In genomic region chr22:39995346-39996252, GRCh38 we compare ENCODE assay signal across 11 cellular contexts. TPM values are rescaled to one million over a fixed set of nuclear protein-coding genes. Genes with fewer than 3 reads are reported as not detected.
DNase-seq lines count a peak whose midpoint lies in the region; ATAC-seq, FAIRE-seq and TF ChIP-seq lines count a peak whose summit lies in the region.
"Had no signal": no experiment of that assay in that cellular context is flagged by ENCODE, and none has a peak within 500 bp of the region (broad histone marks: within the 10 kb centered on the region; RNA-seq: fewer than 3 reads in every experiment).

No MANE protein-coding gene starts in this region.

- no peaks in the 10 kb centered on the region for H3K36me3 ChIP-seq in ES-I3 (ENCODE audit: insufficient read depth, low read length)
- peaks cover 0 to 10% (median 0%) of the 10 kb centered on the region in 3 donors for H3K36me3 ChIP-seq in esophagus squamous epithelium
- no peaks in the 10 kb centered on the region for H3K36me3 ChIP-seq in pancreas

- H3K27ac ChIP-seq in RWPE1 (peak overlapping the region; percentile 16; the same call in 1 of the 2 replicates), esophagus squamous epithelium (peak overlapping the region; percentile 84 to 95 (median 94)), pancreas (peak overlapping the region; percentile 66 to 85 (median 76))

- no peak for TF ChIP-seq POLR2A in esophagus squamous epithelium (IDR thresholded peaks at IDR 0.05)

- peak overlapping the region; percentile 55 for H3K9ac ChIP-seq in ES-I3 (ENCODE audit: low read depth, low read length)

- WGBS in esophagus squamous epithelium, 2 donors = 19 to 47% methylated on average over 6 to 8 of the region's 40 CpGs
- 16 to 20% methylated on average over 40 of the region's 40 CpGs for WGBS in pancreas, 2 donors

- TF ChIP-seq CTCF in RWPE1 (conservative IDR thresholded peaks at IDR 0.05; ENCODE audit: low read depth) = no peak
- no peak for TF ChIP-seq CTCF in esophagus squamous epithelium (IDR thresholded peaks at IDR 0.05)
- no peak for TF ChIP-seq CTCF in pancreas (IDR thresholded peaks at IDR 0.05)

- POLR2A ChIA-PET in RWPE1 (lab: Yijun Ruan, JAX; ENCODE audit: low non-redundant PET) = no interaction called here

- intact Hi-C loops in esophagus squamous epithelium (cut with DNase I) (no loop called here), pancreas (cut with DNase I) (no loop called here)

- H3K9me3 ChIP-seq in ES-I3 (ENCODE audit: control insufficient read depth, insufficient read depth, low read length) (no peaks in the 10 kb centered on the region), esophagus squamous epithelium (no peaks in the 10 kb centered on the region), pancreas (no peaks in the 10 kb centered on the region)

- H3K4me1 ChIP-seq in ES-I3 (ENCODE audit: insufficient read depth, low read length) = peaks cover 39% of the 10 kb centered on the region
- peaks cover 15 to 68% (median 37%) of the 10 kb centered on the region in 3 donors for H3K4me1 ChIP-seq in esophagus squamous epithelium
- H3K4me1 ChIP-seq in pancreas = peaks cover 30 to 46% (median 43%) of the 10 kb centered on the region in 3 donors

- CTCF ChIA-PET in RWPE1 (lab: Yijun Ruan, JAX) = interaction anchor here (0.6 kb wide), 2 partner anchors 29 to 36 kb away, joined by 3 to 4 read pairs; no protein-coding TSS in a partner anchor

- ATAC-seq in pancreas = peak; percentile 41 to 48 (median 46)
- ATAC-seq in GM19467 (IDR thresholded peaks at IDR 0.05; ENCODE audit: unreplicated experiment) = no peak

- FAIRE-seq in pancreas (lab: Jason Lieb, UNC) = no peak

- peak overlapping the region; percentile 56 to 73 (median 72) for H3K4me3 ChIP-seq in esophagus squamous epithelium
- H3K4me3 ChIP-seq in pancreas = peak overlapping the region; percentile 55 to 72 (median 63)

- peaks cover 0 to 40% (median 0%) of the 10 kb centered on the region in 4 donors for H3K27me3 ChIP-seq in esophagus squamous epithelium
- no peaks in the 10 kb centered on the region for H3K27me3 ChIP-seq in pancreas

- DNase-seq in RWPE1 (ENCODE audit: low spot score) (no peak), esophagus squamous epithelium (lab: John Stamatoyannopoulos, UW) (no peak), pancreas (peak in 5 of 6 donors; percentile 34 to 82 (median 47)), superior temporal gyrus (ENCODE audit: extremely low spot score) (no peak), NCI-H2196 treated with DMSO at 0.1 percent for 48 hours (lab: John Stamatoyannopoulos, UW; ENCODE audit: unreplicated experiment) (no peak), SKM-1 treated with dmso at 0.1 percent for 144 hours (lab: John Stamatoyannopoulos, UW; ENCODE audit: unreplicated experiment) (no peak)
- DNase-seq: NCI-H1092 treated with DMSO at 0.1 percent for 48 hours, SHP77 had no signal

RNA-seq across cellular contexts. Expression of gene FAM83F, which starts 0.8 kb away (rescaled TPM):
- 10 to 100 TPM; 25.5 to 39.2 (median 29.6) TPM for total RNA-seq in esophagus squamous epithelium
- 10 to 100 TPM; 12.1 to 19.8 (median 16.8) TPM for total RNA-seq in pancreas
- 1 to 10 TPM; 4.9 to 5.1 TPM for polyA plus RNA-seq in pancreas

RNA-seq across cellular contexts. Expression of gene TMA7B, which starts 35.4 kb away (rescaled TPM):
- total RNA-seq in esophagus squamous epithelium = not detected
- total RNA-seq in pancreas = under 1 TPM in 2 of 6 donors, not detected in 4; 0.13 to 0.17 TPM
- polyA plus RNA-seq in pancreas = not detected
- total RNA-seq: G401 had no signal

Comparison
In these comparisons a context has a peak if more than half of its experiments do, and no peak if none do; other contexts are left out.
1. DNase-seq: peak in pancreas (5 of 6); none in RWPE1 (single experiment), esophagus squamous epithelium (single experiment), superior temporal gyrus (single experiment), NCI-H2196 treated with DMSO at 0.1 percent for 48 hours (single experiment) and SKM-1 treated with dmso at 0.1 percent for 144 hours (single experiment).
2. H3K27ac ChIP-seq: peak in every context shown above with its lines; median percentile 94 in esophagus squamous epithelium; 76 in pancreas; 16 in RWPE1.